Comparison of ENCODE assay signal across 8 cellular contexts in the genomic region with DNA sequence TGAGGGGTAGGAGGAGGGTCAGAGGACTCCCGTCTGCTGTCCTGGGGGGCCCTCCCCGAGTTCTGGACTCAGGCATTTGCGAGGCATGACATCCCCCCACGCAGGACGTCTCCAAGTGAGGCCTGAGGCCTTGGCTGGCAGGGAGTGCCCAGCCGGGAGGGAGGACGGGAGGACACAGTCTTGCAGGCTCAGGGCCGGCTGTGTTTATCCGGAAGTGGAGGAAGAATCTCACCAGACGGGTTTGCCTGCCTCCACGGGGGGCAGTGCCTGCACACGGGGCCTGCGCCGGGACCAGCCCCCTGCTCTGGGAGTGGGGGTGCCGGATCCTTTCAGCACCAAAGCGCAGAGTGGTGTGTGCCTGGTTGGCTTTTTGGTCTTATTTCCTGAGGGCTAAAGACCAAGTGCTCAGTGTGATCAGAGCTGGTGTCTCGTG. TPM values are rescaled to one million over a fixed set of nuclear protein-coding genes. Genes with fewer than 3 reads are reported as not detected.
DNase-seq lines count a peak whose midpoint lies in the region; ATAC-seq and TF ChIP-seq lines count a peak whose summit lies in the region.

No MANE protein-coding gene starts in this region.

- DNase-seq in NCI-H345 (lab: John Stamatoyannopoulos, UW) (peak; percentile 65), NCI-H345 treated with DMSO at 0.1 percent for 48 hours (lab: John Stamatoyannopoulos, UW; ENCODE audit: unreplicated experiment) (no peak), brain microvascular endothelial cell (peak; percentile 31), LoVo (ENCODE audit: low spot score) (no peak)

- peak; percentile 15 for TF ChIP-seq CTCF in brain microvascular endothelial cell (IDR thresholded peaks at IDR 0.05; ENCODE audit: low read depth, low read length, missing control alignments)

- in situ Hi-C loops in brain microvascular endothelial cell (cut with HindIII; ENCODE audit: low pct_ligation_motif_present, low sequenced_read_pairs), result no loop called here

- no peak overlapping the region for H3K27ac ChIP-seq in brain microvascular endothelial cell
- peak overlapping the region; percentile 71 for H3K27ac ChIP-seq in layer of hippocampus (ENCODE audit: low read depth, low read length)
- peak overlapping the region; percentile 56 for H3K27ac ChIP-seq in temporal lobe (ENCODE audit: low read depth, low read length)

- ATAC-seq in HG03521 (IDR thresholded peaks at IDR 0.05; ENCODE audit: unreplicated experiment) (no peak), HG02970 (IDR thresholded peaks at IDR 0.05; ENCODE audit: low FRiP score, unreplicated experiment) (no peak)

- H3K36me3 ChIP-seq in brain microvascular endothelial cell (replicated peaks), result peaks cover 4% of the 10 kb centered on the region

- H3K4me3 ChIP-seq in brain microvascular endothelial cell (ENCODE audit: low read depth, low read length), result no peak overlapping the region

- no peaks in the 10 kb centered on the region for H3K27me3 ChIP-seq in brain microvascular endothelial cell (replicated peaks)
- no peaks in the 10 kb centered on the region for H3K27me3 ChIP-seq in layer of hippocampus (ENCODE audit: control insufficient read depth, insufficient read depth, low read length)

RNA-seq across cellular contexts. Expression of a gene that starts 10.9 kb away (rescaled TPM):
- 5.7 TPM for total RNA-seq in temporal lobe

Comparison
In these comparisons a context has a peak if more than half of its experiments do, and no peak if none do; other contexts are left out.
1. DNase-seq: peak in NCI-H345 (single experiment) and brain microvascular endothelial cell (single experiment); none in NCI-H345 treated with DMSO at 0.1 percent for 48 hours (single experiment) and LoVo (single experiment).